In the genomic region with DNA sequence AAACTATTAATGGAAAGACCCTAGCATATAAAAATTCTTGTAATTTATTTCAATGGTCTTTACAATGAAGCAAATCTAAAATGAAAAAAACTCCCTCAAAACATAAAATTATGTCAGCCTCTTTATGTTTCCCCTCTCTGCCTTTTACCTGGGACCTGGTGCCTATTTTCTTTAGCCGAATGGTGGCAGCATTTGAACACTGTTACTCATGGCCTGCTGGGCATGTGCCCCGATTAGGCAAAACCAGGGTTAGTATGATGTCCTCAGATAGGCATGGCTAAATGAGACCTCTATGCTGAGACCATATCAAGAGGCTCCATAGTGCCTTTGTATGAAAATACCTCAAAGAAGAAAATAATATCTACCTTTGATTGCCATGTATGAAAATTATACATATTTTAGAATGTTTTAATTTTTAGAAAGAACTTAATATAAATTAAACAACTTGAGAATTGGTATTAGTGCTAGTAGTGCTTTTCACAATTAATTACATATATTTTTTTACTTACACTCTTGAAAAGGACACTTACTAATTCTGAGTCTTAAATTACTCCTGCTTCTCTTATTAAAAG, we compare ENCODE assay signal across 8 cellular contexts. TPM values are rescaled to one million over a fixed set of nuclear protein-coding genes. Genes with fewer than 3 reads are reported as not detected.
DNase-seq lines count a peak whose midpoint lies in the region; ATAC-seq, FAIRE-seq and TF ChIP-seq lines count a peak whose summit lies in the region.

No MANE protein-coding gene starts in this region.

- DNase-seq in BE2C, result peak; percentile 53
- DNase-seq in GM13976 (ENCODE audit: low spot score), result no peak
- DNase-seq in endothelial cell of umbilical vein (ENCODE audit: low read depth, low spot score), result peak; percentile 27
- DNase-seq in stomach, result peak; percentile 48
- DNase-seq in 8988T, result no peak
- no peak for DNase-seq in GM19240 (ENCODE audit: insufficient read length, low spot score)

- TF ChIP-seq CTCF in BE2C (IDR thresholded peaks at IDR 0.05; ENCODE audit: low read depth, low read length), result peak; percentile 75
- peak; percentile 18 for TF ChIP-seq CTCF in GM13976 (IDR thresholded peaks at IDR 0.05; ENCODE audit: borderline replicate concordance, control extremely low read depth, extremely low read depth, insufficient read depth, missing control alignments)
- peak; percentile 55 for TF ChIP-seq CTCF in OCI-LY1 (IDR thresholded peaks at IDR 0.05; ENCODE audit: low read length)
- TF ChIP-seq CTCF in endothelial cell of umbilical vein (IDR thresholded peaks at IDR 0.05; ENCODE audit: extremely low read depth in 1 of 2, insufficient read depth in 1 of 2, low read depth in 1 of 2, low read length in 2 of 2), result peak in 1 of 2 donors; percentile 32
- TF ChIP-seq CTCF in stomach (IDR thresholded peaks at IDR 0.05), result peak in 3 of 7 experiments; percentile 16 to 45 (median 35)

- dilution Hi-C loops in endothelial cell of umbilical vein (cut with MboI; ENCODE audit: extremely low pct_ligation_motif_present, low sequenced_read_pairs), result no loop called here

- WGBS in stomach, 5 donors, result 14 to 33% (median 20%) methylated on average over 2 of the region's 2 CpGs

- H3K27me3 ChIP-seq in BE2C (no peaks in the 10 kb centered on the region; the same call in 1 of the 2 replicates), OCI-LY1 (ENCODE audit: insufficient read depth, low read length) (no peaks in the 10 kb centered on the region), endothelial cell of umbilical vein (ENCODE audit: control insufficient read depth in 2 of 2, insufficient read depth in 2 of 2, low read length in 2 of 2) (peaks cover 4 to 10% of the 10 kb centered on the region in 2 experiments), stomach (no peaks in the 10 kb centered on the region)

- H3K9ac ChIP-seq in OCI-LY1 (ENCODE audit: low read length), result no peak overlapping the region
- H3K9ac ChIP-seq in endothelial cell of umbilical vein (replicated peaks; ENCODE audit: extremely low read depth, insufficient read depth, low read length), result no peak overlapping the region

- CTCF ChIA-PET in endothelial cell of umbilical vein (lab: Charles Lee), result interaction anchor here (0.6 to 2.0 kb wide), 9 partner anchors 9 to 1067 kb away, joined by 3 to 44 read pairs (median 6); no protein-coding TSS in a partner anchor

- no peak overlapping the region for H3K4me3 ChIP-seq in BE2C (ENCODE audit: low read depth, low read length)
- H3K4me3 ChIP-seq in OCI-LY1 (ENCODE audit: low read depth, low read length, poor library complexity, severe bottlenecking), result no peak overlapping the region
- no peak overlapping the region for H3K4me3 ChIP-seq in endothelial cell of umbilical vein (replicated peaks in 1 of 3; ENCODE audit: insufficient read depth in 1 of 3, low read depth in 1 of 3, low read length in 3 of 3)
- H3K4me3 ChIP-seq in stomach, result no peak overlapping the region

- H4K20me1 ChIP-seq in OCI-LY1 (ENCODE audit: insufficient read depth, low read length) (no peaks in the 10 kb centered on the region), endothelial cell of umbilical vein (replicated peaks; ENCODE audit: control insufficient read depth, extremely low read depth, insufficient read depth, low read length) (no peaks in the 10 kb centered on the region)

- no peaks in the 10 kb centered on the region for H3K9me1 ChIP-seq in endothelial cell of umbilical vein (replicated peaks; ENCODE audit: control insufficient read depth, extremely low read depth, insufficient read depth, low read length)

- no TSS peak for BruUV-seq in endothelial cell of umbilical vein (replicated peaks; lab: Mats Ljungman, UMichigan)

- H3K36me3 ChIP-seq in BE2C (no peaks in the 10 kb centered on the region), OCI-LY1 (ENCODE audit: insufficient read depth, low read length) (no peaks in the 10 kb centered on the region), endothelial cell of umbilical vein (ENCODE audit: control insufficient read depth in 2 of 2, extremely low read depth in 1 of 2, insufficient read depth in 2 of 2, low read length in 2 of 2) (no peaks in the 10 kb centered on the region), stomach (no peaks in the 10 kb centered on the region)

- FAIRE-seq in endothelial cell of umbilical vein (lab: Jason Lieb, UNC), result no peak

- H3F3A ChIP-seq in OCI-LY1 (ENCODE audit: insufficient read depth, low read length), result no peaks in the 10 kb centered on the region

- in situ Hi-C loops in GM13976 (cut with MboI; ENCODE audit: low sequenced_read_pairs, unreplicated experiment), result no loop called here

- H3K27ac ChIP-seq in OCI-LY1 (ENCODE audit: low read depth, low read length, poor library complexity, severe bottlenecking) (no peak overlapping the region), endothelial cell of umbilical vein (ENCODE audit: insufficient read depth, low read depth, low read length) (no peak overlapping the region), stomach (no peak overlapping the region)

- H3K79me2 ChIP-seq in OCI-LY1 (ENCODE audit: insufficient read depth, low read length) (no peaks in the 10 kb centered on the region), endothelial cell of umbilical vein (ENCODE audit: control insufficient read depth, insufficient read depth, low read length) (no peaks in the 10 kb centered on the region)

- no peak for TF ChIP-seq EP300 in stomach (IDR thresholded peaks at IDR 0.05)

- no peak for TF ChIP-seq POLR2A in endothelial cell of umbilical vein (IDR thresholded peaks at IDR 0.05; ENCODE audit: low read depth, low read length)
- no peak for TF ChIP-seq POLR2A in stomach (IDR thresholded peaks at IDR 0.05)

- H2AFZ ChIP-seq in OCI-LY1 (ENCODE audit: low read length), result no peak overlapping the region
- H2AFZ ChIP-seq in endothelial cell of umbilical vein (ENCODE audit: low read depth, low read length), result no peak overlapping the region

- intact Hi-C loops in endothelial cell of umbilical vein (cut with micrococcal nuclease) (loop anchor here (1.0 to 5.0 kb wide), 3 partner anchors 73 to 1176 kb away; no protein-coding TSS in a partner anchor), stomach (cut with DNase I; ENCODE audit: low total_unique reads) (no loop called here)

- H3K4me1 ChIP-seq in BE2C (no peaks in the 10 kb centered on the region), OCI-LY1 (ENCODE audit: insufficient read depth, low read length, severe bottlenecking) (no peaks in the 10 kb centered on the region), endothelial cell of umbilical vein (ENCODE audit: control insufficient read depth, extremely low read depth, insufficient read depth, low read length) (no peaks in the 10 kb centered on the region), stomach (no peaks in the 10 kb centered on the region)

- ATAC-seq in HG03469 (IDR thresholded peaks at IDR 0.05; ENCODE audit: unreplicated experiment), result peak; percentile 75

- POLR2A ChIA-PET in endothelial cell of umbilical vein (lab: Charles Lee), result no interaction called here

- no peaks in the 10 kb centered on the region for H3K9me2 ChIP-seq in OCI-LY1 (ENCODE audit: low read depth, low read length)

- no peak overlapping the region for H3K4me2 ChIP-seq in OCI-LY1 (ENCODE audit: low read length)
- H3K4me2 ChIP-seq in endothelial cell of umbilical vein (ENCODE audit: insufficient read depth, low read length), result no peak overlapping the region

- no peaks in the 10 kb centered on the region for H3K9me3 ChIP-seq in BE2C
- H3K9me3 ChIP-seq in OCI-LY1 (ENCODE audit: low read length), result no peaks in the 10 kb centered on the region
- H3K9me3 ChIP-seq in endothelial cell of umbilical vein (replicated peaks; ENCODE audit: control insufficient read depth, insufficient read depth, low read length), result no peaks in the 10 kb centered on the region
- H3K9me3 ChIP-seq in stomach, result no peaks in the 10 kb centered on the region

TF ChIP-seq in endothelial cell of umbilical vein, 7 proteins besides CTCF, POLR2A, EP300 and RAD21:
- no peak for TF ChIP-seq GATA2 (IDR thresholded peaks at IDR 0.05; ENCODE audit: insufficient read depth, insufficient read length, low read depth, low read length)
- no peak for TF ChIP-seq MAX (IDR thresholded peaks at IDR 0.05; ENCODE audit: insufficient read depth, insufficient read length)
- no peak for TF ChIP-seq JUN (IDR thresholded peaks at IDR 0.05; ENCODE audit: borderline replicate concordance, insufficient read depth, insufficient read length, low read depth)
- no peak for TF ChIP-seq EZH2 (IDR thresholded peaks at IDR 0.05; ENCODE audit: borderline replicate concordance, low read depth, low read length, severe bottlenecking)
- no peak for TF ChIP-seq FOS (IDR thresholded peaks at IDR 0.05; ENCODE audit: borderline replicate concordance, insufficient read depth, low read length)
- no peak for TF ChIP-seq MYC (IDR thresholded peaks at IDR 0.05; ENCODE audit: low read depth, low read length)
- TF ChIP-seq POLR2AphosphoS5 (IDR thresholded peaks at IDR 0.05; ENCODE audit: insufficient read depth, low read depth, low read length), result no peak

RNA-seq across cellular contexts. Expression of gene C6orf58, which starts 22.5 kb away (rescaled TPM):
- not detected for polyA plus RNA-seq in BE2C (2012; ENCODE audit: insufficient read depth, insufficient read length, low read depth)
- total RNA-seq in endothelial cell of umbilical vein (not detected in 2 replicates), stomach (1 to 10 TPM in 1 of 5 donors, not detected in 4; 2.3 TPM)
- polyA plus RNA-seq in endothelial cell of umbilical vein (not detected in 2 replicates), stomach (1 to 10 TPM in 1 of 3 donors, under 1 TPM in 1, not detected in 1; 0.25 to 3.5 TPM)
- polyA plus RNA-seq in endothelial cell of umbilical vein (2011; cell fraction: cytosol; rRNA removed), result 0.06 and 0.07 TPM in 2 replicates
- 0.11 and 0.13 TPM in 2 replicates for polyA plus RNA-seq in endothelial cell of umbilical vein (2011; cell fraction: nucleus; rRNA removed)
- not detected in 2 replicates for polyA plus RNA-seq in endothelial cell of umbilical vein (2012)
- polyA minus RNA-seq in endothelial cell of umbilical vein, result not detected in 2 replicates
- not detected for polyA minus RNA-seq in endothelial cell of umbilical vein (2011; cell fraction: cytosol; rRNA and poly(A)+ RNA removed)
- not detected in 2 replicates for polyA minus RNA-seq in endothelial cell of umbilical vein (2011; cell fraction: nucleus; rRNA and poly(A)+ RNA removed)

Comparison
In these comparisons a context has a peak if more than half of its experiments do, and no peak if none do; other contexts are left out.
1. DNase-seq: peak in BE2C (single experiment), endothelial cell of umbilical vein (single experiment) and stomach (single experiment); none in GM13976 (single experiment), 8988T (single experiment) and GM19240 (single experiment).